In genomic region chr1:202659974-202660373, GRCh38 we compare ENCODE assay signal across 22 cellular contexts. TPM values are rescaled to one million over a fixed set of nuclear protein-coding genes. Genes with fewer than 3 reads are reported as not detected.
DNase-seq lines count a peak whose midpoint lies in the region; ATAC-seq, FAIRE-seq and TF ChIP-seq lines count a peak whose summit lies in the region.
"Had no signal": no experiment of that assay in that cellular context is flagged by ENCODE, and none has a peak within 500 bp of the region (broad histone marks: within the 10 kb centered on the region; RNA-seq: fewer than 3 reads in every experiment).

No MANE protein-coding gene starts in this region.

- no peak overlapping the region for H3K27ac ChIP-seq in K562 (ENCODE audit: extremely low read depth, low read depth, low read length)
- H3K27ac ChIP-seq: gastrocnemius medialis, HL-60, ovary, right atrium auricular region, SJCRH30, upper lobe of left lung had no signal

- CTCF ChIA-PET in K562 (lab: Yijun Ruan, JAX; ENCODE audit: low intra/inter-chr PET ratio) = no interaction called here

- no peaks in the 10 kb centered on the region for H3K36me3 ChIP-seq in K562 (ENCODE audit: control insufficient read depth, insufficient read depth, low read length)
- H3K36me3 ChIP-seq: gastrocnemius medialis, ovary, right atrium auricular region, SJCRH30, upper lobe of left lung had no signal

- no peak overlapping the region for H3K4me2 ChIP-seq in K562 (ENCODE audit: insufficient read depth, low read length)

- TF ChIP-seq RAD21 in K562 (CRISPR knock-in tag; conservative IDR thresholded peaks at IDR 0.05 in 1 of 2, IDR thresholded peaks at IDR 0.05 in 1 of 2) = peak in 1 of 2 experiments; percentile 56; a peak in 2 of 4 replicates

- H3K27me3 ChIP-seq in K562 (ENCODE audit: control insufficient read depth in 2 of 2, insufficient read depth in 2 of 2, low read length in 2 of 2) = peaks cover 40 to 89% of the 10 kb centered on the region in 2 experiments
- H3K27me3 ChIP-seq: ovary, right atrium auricular region, upper lobe of left lung had no signal

- no peak for TF ChIP-seq EP300 in K562 (IDR thresholded peaks at IDR 0.05; ENCODE audit: low read length)

- POLR2A ChIA-PET in K562 (lab: Yijun Ruan, JAX) = interaction anchor here (0.6 to 1.2 kb wide), 5 partner anchors 22 to 395 kb away, joined by 3 read pairs; no protein-coding TSS in a partner anchor

- H3K9me1 ChIP-seq in K562 (ENCODE audit: control insufficient read depth, insufficient read depth, low read length) = no peaks in the 10 kb centered on the region

- intact Hi-C loops in K562 (cut with micrococcal nuclease) = loop anchor here (1.0 to 5.0 kb wide), 2 partner anchors 32 to 59 kb away; no protein-coding TSS in a partner anchor

- 0% methylated on average over 3 of the region's 3 CpGs for WGBS in K562 (ENCODE audit: insufficient coverage, low coverage, missing lambda C conversion rate)

- BruUV-seq in K562 (replicated peaks; lab: Mats Ljungman, UMichigan) = no TSS peak

- TF ChIP-seq POLR2A in K562 (conservative IDR thresholded peaks at IDR 0.05) = no peak

- no peaks in the 10 kb centered on the region for H3K4me1 ChIP-seq in K562 (replicated peaks in 1 of 2; ENCODE audit: control insufficient read depth in 2 of 2, insufficient read depth in 2 of 2, low read length in 2 of 2)
- H3K4me1 ChIP-seq: gastrocnemius medialis, right atrium auricular region, upper lobe of left lung had no signal

- peaks cover 28% of the 10 kb centered on the region for H4K20me1 ChIP-seq in K562 (replicated peaks; ENCODE audit: control insufficient read depth, insufficient read depth, low read length)

- H3K4me3 ChIP-seq in K562 = no peak overlapping the region
- H3K4me3 ChIP-seq: gastrocnemius medialis, ovary, right atrium auricular region, SJCRH30, upper lobe of left lung had no signal

- ATAC-seq in K562 = peak; percentile 81
- ATAC-seq in HG03354 (IDR thresholded peaks at IDR 0.05; ENCODE audit: poor library complexity, severe bottlenecking, unreplicated experiment) = no peak
- ATAC-seq: activated CD4-positive, CD25-positive, alpha-beta regulatory T cell treated with anti-CD3 and anti-CD28 coated beads, Interleukin-2, amount 50 U/mL, for 24 hours; activated CD8-positive, alpha-beta T cell treated with anti-CD3 and anti-CD28 coated beads for 36 hours; gastrocnemius medialis had no signal

- TF ChIP-seq CTCF in K562 (IDR thresholded peaks at IDR 0.05 in 2 of 3, conservative IDR thresholded peaks at IDR 0.05 in 1 of 3; ENCODE audit: insufficient read depth in 2 of 3, low read depth in 1 of 3, low read length in 3 of 3) = peak; percentile 45 to 52 (median 48); a peak in 5 of 6 replicates

- H3K79me2 ChIP-seq in K562 (ENCODE audit: control insufficient read depth, insufficient read depth, low read length) = no peaks in the 10 kb centered on the region

- peak; percentile 60 for FAIRE-seq in K562 (lab: Jason Lieb, UNC)

- H3K9me3 ChIP-seq in K562 (replicated peaks; ENCODE audit: control insufficient read depth, insufficient read depth, low read depth, low read length) = no peaks in the 10 kb centered on the region
- H3K9me3 ChIP-seq: gastrocnemius medialis, ovary, right atrium auricular region, SJCRH30, upper lobe of left lung had no signal

- in situ Hi-C loops in K562 (cut with MboI) = no loop called here

- H3K9ac ChIP-seq in K562 (ENCODE audit: insufficient read depth in 1 of 2, low read depth in 2 of 2, low read length in 2 of 2) = no peak overlapping the region

- no peak overlapping the region for H2AFZ ChIP-seq in K562 (ENCODE audit: low read depth, low read length)

- DNase-seq in AML-193 (lab: John Stamatoyannopoulos, UW) (peak; percentile 34 to 39), ELF-1 (ENCODE audit: low read depth, low spot score) (peak; percentile 25), NAMALWA (ENCODE audit: low spot score) (peak; percentile 40), K562 (ENCODE audit: extremely low read depth in 1 of 4, low spot score in 3 of 4) (peak in 2 of 4 experiments; percentile 25 to 32), cerebellum (ENCODE audit: low spot score) (no peak), nucleus accumbens (lab: John Stamatoyannopoulos, UW) (no peak)
- DNase-seq in activated CD8-positive, alpha-beta memory T cell treated with anti-CD3 and anti-CD28 coated beads, Interleukin-2, amount 50 U/mL, for 48 hours = no peak
- DNase-seq: activated CD8-positive, alpha-beta T cell treated with anti-CD3 and anti-CD28 coated beads for 36 hours; activated T-cell treated with anti-CD3 and anti-CD28 coated beads, Interleukin-2, amount 50 U/mL, for 1 hour; central memory CD4-positive, alpha-beta T cell; gastrocnemius medialis; MV-4-11; naive B cell; NCI-H2029 treated with DMSO at 0.1 percent for 48 hours; ovary; SJCRH30; T-helper 2 cell; upper lobe of left lung had no signal

TF ChIP-seq in K562, 482 proteins besides CTCF, POLR2A, EP300 and RAD21 (continues in another document):
- TF ChIP-seq SMC3 (conservative IDR thresholded peaks at IDR 0.05; ENCODE audit: insufficient read depth, low read depth, low read length) (0 out of 2 replicates have a peak, but pooled peaks have one; percentile 9), TFE3 (CRISPR knock-in tag; IDR thresholded peaks at IDR 0.05) (0 out of 2 replicates have a peak, but pooled peaks have one; percentile 4), BCOR (IDR thresholded peaks at IDR 0.05) (no peak), CGGBP1 (CRISPR knock-in tag; IDR thresholded peaks at IDR 0.05) (no peak), STAG1 (CRISPR knock-in tag; IDR thresholded peaks at IDR 0.05; ENCODE audit: borderline replicate concordance) (peak; percentile 43; the same call in 1 of the 2 replicates), ZNF384 (IDR thresholded peaks at IDR 0.05; ENCODE audit: low read depth, low read length) (no peak), ZBED1 (IDR thresholded peaks at IDR 0.05) (no peak), NRF1 (conservative IDR thresholded peaks at IDR 0.05 in 1 of 2, IDR thresholded peaks at IDR 0.05 in 1 of 2) (no peak)

RNA-seq across cellular contexts. Expression of gene SYT2, which starts 50.3 kb away (rescaled TPM):
- total RNA-seq in K562 (2011; cell fraction: chromatin; rRNA removed; ENCODE audit: low replicate concordance) = 0.07 TPM in 1 of 2 replicates, not detected in the other
- not detected in 2 replicates for total RNA-seq in K562 (2011; cell fraction: nucleolus; rRNA removed)
- not detected in 2 replicates for total RNA-seq in K562 (2011; cell fraction: nucleoplasm; rRNA removed)
- total RNA-seq in K562 (2014; rRNA removed) (not detected in 2 replicates), K562 (2014; rRNA removed; fragmentation: Illumina TruSeq; extraction: Trizol) (not detected in 2 replicates), K562 (2015; rRNA removed; fragmentation: Illumina TruSeq; extraction: Trizol) (not detected in 2 replicates), K562 (2021) (0.02 TPM in 1 of 2 replicates, not detected in the other), cerebellum (13.2 TPM)
- polyA plus RNA-seq in K562 (2011; rRNA removed) (not detected in 2 replicates), K562 (2014; fragmentation: Illumina TruSeq; extraction: Trizol) (not detected in 2 replicates), K562 (2014; fragmentation: Nextera tagmentation; extraction: Ambion mirVana) (not detected), K562 (2014; rRNA removed) (not detected in 2 replicates)
- polyA plus RNA-seq in K562 (2011; cell fraction: cytosol; rRNA removed) = not detected in 2 replicates
- not detected in 2 replicates for polyA plus RNA-seq in K562 (2011; cell fraction: nucleus; rRNA removed)
- polyA plus RNA-seq in K562 (2012) = 0.04 TPM in 1 of 2 replicates, not detected in the other
- not detected in 2 replicates for polyA minus RNA-seq in K562 (2011; rRNA and poly(A)+ RNA removed)
- polyA minus RNA-seq in K562 (2011; cell fraction: cytosol; rRNA and poly(A)+ RNA removed) = not detected in 2 replicates
- polyA minus RNA-seq in K562 (2011; cell fraction: nucleus; rRNA and poly(A)+ RNA removed) = not detected in 2 replicates
- total RNA-seq: activated CD8-positive, alpha-beta T cell treated with anti-CD3 and anti-CD28 coated beads for 36 hours; gastrocnemius medialis; right atrium auricular region had no signal

Comparison
In these comparisons a context has a peak if more than half of its experiments do, and no peak if none do; other contexts are left out.
1. DNase-seq: peak in AML-193 (2 of 2), ELF-1 (single experiment) and NAMALWA (single experiment); none in cerebellum (single experiment), activated CD8-positive, alpha-beta memory T cell treated with anti-CD3 and anti-CD28 coated beads, Interleukin-2, amount 50 U/mL, for 48 hours (single experiment) and nucleus accumbens (0 of 56).
2. RNA of gene SYT2, which starts 50.3 kb away (total RNA-seq): 13.2 TPM in cerebellum (single experiment); 0.02 to 0.07 TPM in K562; every median in the first group is over 10 times any median in the second.